In genomic region chrX:54530358-54530900, GRCh38 we compare ENCODE assay signal across 8 cellular contexts. TPM values are rescaled to one million over a fixed set of nuclear protein-coding genes. Genes with fewer than 3 reads are reported as not detected.
DNase-seq lines count a peak whose midpoint lies in the region; ATAC-seq lines count a peak whose summit lies in the region.

No MANE protein-coding gene starts in this region.

- POLR2A ChIA-PET in naive thymus-derived CD8-positive, alpha-beta T cell (lab: Charles Lee) = interaction anchor here (0.7 to 2.9 kb wide), 9 partner anchors 90 to 846 kb away, joined by 3 to 37 read pairs (median 5); partner anchors contain the start of genes APEX2, PHF8 and TSR2

- peaks cover 14 to 44% (median 35%) of the 10 kb centered on the region in 4 donors for H3K4me1 Mint-ChIP-seq in naive thymus-derived CD8-positive, alpha-beta T cell

- peaks cover 0 to 9% (median 3%) of the 10 kb centered on the region in 9 donors for H3K9me3 Mint-ChIP-seq in naive thymus-derived CD8-positive, alpha-beta T cell

- no peaks in the 10 kb centered on the region for H3K4me1 ChIP-seq in endocrine pancreas (ENCODE audit: control insufficient read depth, insufficient read depth, low read length)

- no peaks in the 10 kb centered on the region for H3K27me3 ChIP-seq in endocrine pancreas (ENCODE audit: control insufficient read depth, insufficient read depth, low read length)

- H3K4me3 ChIP-seq in endocrine pancreas (ENCODE audit: control insufficient read depth, insufficient read depth, low read length) = peak overlapping the region; percentile 89

- ATAC-seq in GM18499 (IDR thresholded peaks at IDR 0.05; ENCODE audit: insufficient read depth, unreplicated experiment) (peak; percentile 9), HG02588 (IDR thresholded peaks at IDR 0.05; ENCODE audit: unreplicated experiment) (peak; percentile 18)
- ATAC-seq in naive thymus-derived CD8-positive, alpha-beta T cell = peak; percentile 30 to 32

- H3K9ac ChIP-seq in endocrine pancreas (ENCODE audit: control insufficient read depth, insufficient read depth, low read length) = peak overlapping the region; percentile 93

- peak; percentile 7 for DNase-seq in RKO (ENCODE audit: low spot score)
- DNase-seq in naive thymus-derived CD8-positive, alpha-beta T cell = peak in 1 of 10 donors; percentile 4
- DNase-seq in LoVo (ENCODE audit: low spot score) = no peak
- no peak for DNase-seq in HPDE6-E6E7 (ENCODE audit: extremely low spot score)
- DNase-seq in NCI-H526 (lab: John Stamatoyannopoulos, UW) = no peak

- peaks cover 3 to 25% (median 5%) of the 10 kb centered on the region in 3 donors for H3K36me3 Mint-ChIP-seq in naive thymus-derived CD8-positive, alpha-beta T cell

- H3K27me3 Mint-ChIP-seq in naive thymus-derived CD8-positive, alpha-beta T cell = no peaks in the 10 kb centered on the region

- peak overlapping the region; percentile 88 to 96 (median 94) for H3K4me3 Mint-ChIP-seq in naive thymus-derived CD8-positive, alpha-beta T cell

- H3K27ac Mint-ChIP-seq in naive thymus-derived CD8-positive, alpha-beta T cell = peak overlapping the region; percentile 90 to 98 (median 97)

- no peaks in the 10 kb centered on the region for H3K36me3 ChIP-seq in endocrine pancreas (ENCODE audit: control insufficient read depth, insufficient read depth, low read length)

- no peaks in the 10 kb centered on the region for H3K9me3 ChIP-seq in endocrine pancreas (ENCODE audit: control insufficient read depth, low read length)

RNA-seq across cellular contexts. Expression of gene GNL3L, which starts 0.4 kb away (rescaled TPM):
- total RNA-seq in naive thymus-derived CD8-positive, alpha-beta T cell = 10 to 100 TPM; 54.8 to 55.3 TPM
- 10 to 100 TPM; 22.5 to 43.1 (median 33.3) TPM for polyA plus RNA-seq in naive thymus-derived CD8-positive, alpha-beta T cell

RNA-seq across cellular contexts. Expression of gene FGD1, which starts 34.4 kb away (rescaled TPM):
- total RNA-seq in naive thymus-derived CD8-positive, alpha-beta T cell = under 1 TPM in 1 of 2 experiments, not detected in 1; 0.11 TPM
- 1 to 10 TPM in 2 of 3 donors, under 1 TPM in 1; 0.89 to 1.8 (median 1.0) TPM for polyA plus RNA-seq in naive thymus-derived CD8-positive, alpha-beta T cell
